ENCODE assay signal across 15 cellular contexts in the genomic region with DNA sequence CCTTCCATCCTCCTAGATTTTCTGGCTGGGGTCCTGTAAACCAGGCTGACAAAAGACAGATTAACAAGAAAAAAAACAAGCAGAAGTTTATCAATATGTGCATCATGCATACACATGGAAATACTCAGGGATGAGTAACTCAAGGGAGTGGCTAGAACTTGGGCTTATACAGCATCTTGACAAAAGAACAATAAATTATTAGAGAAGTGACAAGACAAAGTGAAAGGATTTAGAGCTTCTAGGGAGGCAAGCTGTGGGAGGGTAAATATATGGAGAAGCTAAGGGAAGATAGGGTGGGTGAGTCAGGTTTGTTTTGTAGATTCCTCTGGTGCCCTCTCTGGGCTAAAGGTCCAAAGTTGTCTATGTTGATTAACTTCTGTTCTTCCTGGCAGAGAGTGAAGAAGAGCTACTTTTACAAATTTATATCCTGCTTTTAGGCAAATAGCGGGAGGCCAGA. TPM values are rescaled to one million over a fixed set of nuclear protein-coding genes. Genes with fewer than 3 reads are reported as not detected.
DNase-seq lines count a peak whose midpoint lies in the region; ATAC-seq, FAIRE-seq and TF ChIP-seq lines count a peak whose summit lies in the region.
"Had no signal": no experiment of that assay in that cellular context is flagged by ENCODE, and none has a peak within 500 bp of the region (broad histone marks: within the 10 kb centered on the region; RNA-seq: fewer than 3 reads in every experiment).

No MANE protein-coding gene starts in this region.

- no peaks in the 10 kb centered on the region for H3K9me2 ChIP-seq in GM23338 (ENCODE audit: insufficient read depth)

- TF ChIP-seq POLR2A in esophagus muscularis mucosa (IDR thresholded peaks at IDR 0.05; ENCODE audit: low read depth) = no peak

- H3K27ac ChIP-seq in esophagus muscularis mucosa (replicated peaks in 1 of 4) (no peak overlapping the region), GM23338 (ENCODE audit: low read depth) (no peak overlapping the region)

- no peaks in the 10 kb centered on the region for H3K27me3 ChIP-seq in bronchial epithelial cell (ENCODE audit: control insufficient read depth, insufficient read depth, low read length)
- H3K27me3 ChIP-seq in esophagus muscularis mucosa = peaks cover 0 to 10% (median 0%) of the 10 kb centered on the region in 4 donors
- H3K27me3 ChIP-seq in GM23338 (ENCODE audit: insufficient read depth) = no peaks in the 10 kb centered on the region

- no peaks in the 10 kb centered on the region for H3K4me1 Mint-ChIP-seq in activated T-helper 17 cell treated with anti-CD3 and anti-CD28 coated beads, Interleukin-2, amount 50 U/mL, for 72 hours
- no peaks in the 10 kb centered on the region for H3K4me1 Mint-ChIP-seq in GM23338
- H3K4me1 Mint-ChIP-seq: CD4-positive, alpha-beta memory T cell; naive B cell; stimulated activated naive B cell treated with anti-CD40 and anti-IgM and Interleukin-4, amounts not matched to agents 10 μg/mL and 1 μg/mL and 100 μg/mL, for 72 hours had no signal

- H3K9me3 ChIP-seq in esophagus muscularis mucosa = no peaks in the 10 kb centered on the region

- no peaks in the 10 kb centered on the region for H3K36me3 Mint-ChIP-seq in activated T-helper 17 cell treated with anti-CD3 and anti-CD28 coated beads, Interleukin-2, amount 50 U/mL, for 72 hours (ENCODE audit: low read depth)
- no peaks in the 10 kb centered on the region for H3K36me3 Mint-ChIP-seq in GM23338 (ENCODE audit: low read depth)
- H3K36me3 Mint-ChIP-seq: CD4-positive, alpha-beta memory T cell; naive B cell; stimulated activated naive B cell treated with anti-CD40 and anti-IgM and Interleukin-4, amounts not matched to agents 10 μg/mL and 1 μg/mL and 100 μg/mL, for 72 hours had no signal

- peaks cover 0 to 6% (median 0%) of the 10 kb centered on the region in 4 donors for H3K4me1 ChIP-seq in esophagus muscularis mucosa
- H3K4me1 ChIP-seq in GM23338 (ENCODE audit: insufficient read depth) = no peaks in the 10 kb centered on the region

- H3K36me3 ChIP-seq in bronchial epithelial cell (ENCODE audit: control insufficient read depth, insufficient read depth, low read length) (no peaks in the 10 kb centered on the region), esophagus muscularis mucosa (no peaks in the 10 kb centered on the region), GM23338 (ENCODE audit: insufficient read depth) (no peaks in the 10 kb centered on the region)

- DNase-seq in DMS 273 (lab: John Stamatoyannopoulos, UW; ENCODE audit: unreplicated experiment) (peak; percentile 27), LoVo (ENCODE audit: low spot score) (peak; percentile 8), bronchial epithelial cell (ENCODE audit: low read depth) (peak; percentile 35), left kidney (ENCODE audit: low read depth, low spot score) (peak; percentile 85), esophagus muscularis mucosa (ENCODE audit: extremely low spot score) (no peak), GM23338 (ENCODE audit: low spot score) (no peak)
- DNase-seq: activated CD4-positive, alpha-beta T cell treated with anti-CD3 and anti-CD28 coated beads for 4 hours; activated naive CD4-positive, alpha-beta T cell treated with anti-CD3 and anti-CD28 coated beads for 36 hours; CD4-positive, alpha-beta memory T cell; naive B cell; stimulated activated CD4-positive, alpha-beta T cell treated with anti-CD3 and anti-CD28 coated beads, Interleukin-15, amount 100 ng/mL, for 24 hours; stimulated activated naive B cell treated with anti-CD40 and anti-IgM and Interleukin-4, amounts not matched to agents 10 μg/mL and 1 μg/mL and 100 μg/mL, for 72 hours had no signal

- 87% methylated on average over 1 of the region's 1 CpG for WGBS in esophagus muscularis mucosa

- TF ChIP-seq CTCF in bronchial epithelial cell (IDR thresholded peaks at IDR 0.05; ENCODE audit: insufficient read depth, low read length, severe bottlenecking) (no peak), esophagus muscularis mucosa (IDR thresholded peaks at IDR 0.05) (no peak), GM23338 (conservative IDR thresholded peaks at IDR 0.05; ENCODE audit: low read depth in 2 of 2) (no peak)

- H3K27ac Mint-ChIP-seq in activated T-helper 17 cell treated with anti-CD3 and anti-CD28 coated beads, Interleukin-2, amount 50 U/mL, for 72 hours = no peak overlapping the region
- H3K27ac Mint-ChIP-seq in GM23338 = no peak overlapping the region
- H3K27ac Mint-ChIP-seq: activated naive CD4-positive, alpha-beta T cell treated with anti-CD3 and anti-CD28 coated beads for 36 hours; CD4-positive, alpha-beta memory T cell; stimulated activated naive B cell treated with anti-CD40 and anti-IgM and Interleukin-4, amounts not matched to agents 10 μg/mL and 1 μg/mL and 100 μg/mL, for 72 hours had no signal

- no peaks in the 10 kb centered on the region for H3F3A ChIP-seq in GM23338 (replicated peaks; ENCODE audit: low read depth)

- ATAC-seq in activated T-helper 17 cell treated with anti-CD3 and anti-CD28 coated beads, Interleukin-2, amount 50 U/mL, for 72 hours (replicated peaks) = no peak
- no peak for ATAC-seq in GM19397 (IDR thresholded peaks at IDR 0.05; ENCODE audit: unreplicated experiment)
- no peak for ATAC-seq in GM23338
- ATAC-seq: GM12878; stimulated activated naive B cell treated with anti-CD40 and anti-IgM and Interleukin-4, amounts not matched to agents 10 μg/mL and 1 μg/mL and 100 μg/mL, for 72 hours had no signal

- H3K4me3 Mint-ChIP-seq in activated T-helper 17 cell treated with anti-CD3 and anti-CD28 coated beads, Interleukin-2, amount 50 U/mL, for 72 hours = no peak overlapping the region
- no peak overlapping the region for H3K4me3 Mint-ChIP-seq in GM23338
- H3K4me3 Mint-ChIP-seq: activated naive CD4-positive, alpha-beta T cell treated with anti-CD3 and anti-CD28 coated beads for 36 hours; CD4-positive, alpha-beta memory T cell; naive B cell; stimulated activated naive B cell treated with anti-CD40 and anti-IgM and Interleukin-4, amounts not matched to agents 10 μg/mL and 1 μg/mL and 100 μg/mL, for 72 hours had no signal

- H3K27me3 Mint-ChIP-seq in activated T-helper 17 cell treated with anti-CD3 and anti-CD28 coated beads, Interleukin-2, amount 50 U/mL, for 72 hours = peaks cover 11% of the 10 kb centered on the region
- H3K27me3 Mint-ChIP-seq in GM23338 (ENCODE audit: insufficient read depth, low read depth, poor library complexity) = peaks cover 4% of the 10 kb centered on the region

- H3K4me3 ChIP-seq in bronchial epithelial cell (ENCODE audit: low read depth, low read length) (no peak overlapping the region), esophagus muscularis mucosa (no peak overlapping the region), GM23338 (no peak overlapping the region)
- H3K4me3 ChIP-seq: GM12878 had no signal

- no peak overlapping the region for H3K4me2 ChIP-seq in GM23338

- no peaks in the 10 kb centered on the region for H4K20me1 ChIP-seq in GM23338 (replicated peaks; ENCODE audit: insufficient read depth)

- no peak for FAIRE-seq in bronchial epithelial cell (lab: Jason Lieb, UNC)
- FAIRE-seq: GM12878 had no signal

- no peaks in the 10 kb centered on the region for H3K79me2 ChIP-seq in GM23338 (replicated peaks; ENCODE audit: insufficient read depth)

- intact Hi-C loops in esophagus muscularis mucosa (cut with DNase I) = no loop called here

- H2AFZ ChIP-seq in GM23338 = no peak overlapping the region

- no peaks in the 10 kb centered on the region for H3K9me3 Mint-ChIP-seq in activated T-helper 17 cell treated with anti-CD3 and anti-CD28 coated beads, Interleukin-2, amount 50 U/mL, for 72 hours
- H3K9me3 Mint-ChIP-seq in GM23338 = no peaks in the 10 kb centered on the region
- H3K9me3 Mint-ChIP-seq: activated naive CD4-positive, alpha-beta T cell treated with anti-CD3 and anti-CD28 coated beads for 36 hours; CD4-positive, alpha-beta memory T cell; naive B cell; stimulated activated naive B cell treated with anti-CD40 and anti-IgM and Interleukin-4, amounts not matched to agents 10 μg/mL and 1 μg/mL and 100 μg/mL, for 72 hours had no signal

- no peak for TF ChIP-seq EP300 in esophagus muscularis mucosa (IDR thresholded peaks at IDR 0.05)

TF ChIP-seq in GM23338, 12 proteins besides CTCF, POLR2A, EP300 and RAD21 (continues in another document):
- TF ChIP-seq ZNF331 (CRISPR knock-in tag; IDR thresholded peaks at IDR 0.05; ENCODE audit: low read depth) = no peak
- TF ChIP-seq, protein P1, sequence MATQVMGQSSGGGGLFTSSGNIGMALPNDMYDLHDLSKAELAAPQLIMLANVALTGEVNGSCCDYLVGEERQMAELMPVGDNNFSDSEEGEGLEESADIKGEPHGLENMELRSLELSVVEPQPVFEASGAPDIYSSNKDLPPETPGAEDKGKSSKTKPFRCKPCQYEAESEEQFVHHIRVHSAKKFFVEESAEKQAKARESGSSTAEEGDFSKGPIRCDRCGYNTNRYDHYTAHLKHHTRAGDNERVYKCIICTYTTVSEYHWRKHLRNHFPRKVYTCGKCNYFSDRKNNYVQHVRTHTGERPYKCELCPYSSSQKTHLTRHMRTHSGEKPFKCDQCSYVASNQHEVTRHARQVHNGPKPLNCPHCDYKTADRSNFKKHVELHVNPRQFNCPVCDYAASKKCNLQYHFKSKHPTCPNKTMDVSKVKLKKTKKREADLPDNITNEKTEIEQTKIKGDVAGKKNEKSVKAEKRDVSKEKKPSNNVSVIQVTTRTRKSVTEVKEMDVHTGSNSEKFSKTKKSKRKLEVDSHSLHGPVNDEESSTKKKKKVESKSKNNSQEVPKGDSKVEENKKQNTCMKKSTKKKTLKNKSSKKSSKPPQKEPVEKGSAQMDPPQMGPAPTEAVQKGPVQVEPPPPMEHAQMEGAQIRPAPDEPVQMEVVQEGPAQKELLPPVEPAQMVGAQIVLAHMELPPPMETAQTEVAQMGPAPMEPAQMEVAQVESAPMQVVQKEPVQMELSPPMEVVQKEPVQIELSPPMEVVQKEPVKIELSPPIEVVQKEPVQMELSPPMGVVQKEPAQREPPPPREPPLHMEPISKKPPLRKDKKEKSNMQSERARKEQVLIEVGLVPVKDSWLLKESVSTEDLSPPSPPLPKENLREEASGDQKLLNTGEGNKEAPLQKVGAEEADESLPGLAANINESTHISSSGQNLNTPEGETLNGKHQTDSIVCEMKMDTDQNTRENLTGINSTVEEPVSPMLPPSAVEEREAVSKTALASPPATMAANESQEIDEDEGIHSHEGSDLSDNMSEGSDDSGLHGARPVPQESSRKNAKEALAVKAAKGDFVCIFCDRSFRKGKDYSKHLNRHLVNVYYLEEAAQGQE (IDR thresholded peaks at IDR 0.05; ENCODE audit: unreplicated experiment) = no peak

RNA-seq across cellular contexts. Expression of a gene that starts 48.0 kb away (rescaled TPM):
- total RNA-seq in bronchial epithelial cell (2.6 and 2.8 TPM in 2 replicates), esophagus muscularis mucosa (10 to 100 TPM; 11.1 to 14.8 (median 12.3) TPM)
- 1 to 10 TPM in 1 of 2 donors, under 1 TPM in 1; 0.95 to 7.2 TPM for total RNA-seq in activated T-helper 17 cell treated with anti-CD3 and anti-CD28 coated beads, Interleukin-2, amount 50 U/mL, for 72 hours
- 29.8 and 32.1 TPM in 2 replicates for total RNA-seq in GM23338 (2014; rRNA removed; shearing (Covaris generic))
- polyA plus RNA-seq in GM23338 (2016; fragmentation: Nextera tagmentation; extraction: Ambion mirVana) = 16.3 TPM in 2 replicates

RNA-seq across cellular contexts. Expression of a gene that starts 59.7 kb away (rescaled TPM):
- 1.1 and 1.8 TPM in 2 replicates for total RNA-seq in bronchial epithelial cell
- total RNA-seq in activated T-helper 17 cell treated with anti-CD3 and anti-CD28 coated beads, Interleukin-2, amount 50 U/mL, for 72 hours = 10 to 100 TPM; 14.7 to 25.3 TPM
- total RNA-seq in esophagus muscularis mucosa = 1 to 10 TPM; 1.2 to 2.0 (median 1.8) TPM
- total RNA-seq in GM23338 (2014; rRNA removed; shearing (Covaris generic)) = 17.0 and 17.8 TPM in 2 replicates
- 8.8 and 9.4 TPM in 2 replicates for polyA plus RNA-seq in GM23338 (2016; fragmentation: Nextera tagmentation; extraction: Ambion mirVana)

Comparison
In these comparisons a context has a peak if more than half of its experiments do, and no peak if none do; other contexts are left out.
1. DNase-seq: peak in DMS 273 (single experiment), LoVo (single experiment), bronchial epithelial cell (single experiment) and left kidney (single experiment); none in esophagus muscularis mucosa (single experiment) and GM23338 (single experiment).